ENCODE assay signal across 9 cellular contexts in the genomic region with DNA sequence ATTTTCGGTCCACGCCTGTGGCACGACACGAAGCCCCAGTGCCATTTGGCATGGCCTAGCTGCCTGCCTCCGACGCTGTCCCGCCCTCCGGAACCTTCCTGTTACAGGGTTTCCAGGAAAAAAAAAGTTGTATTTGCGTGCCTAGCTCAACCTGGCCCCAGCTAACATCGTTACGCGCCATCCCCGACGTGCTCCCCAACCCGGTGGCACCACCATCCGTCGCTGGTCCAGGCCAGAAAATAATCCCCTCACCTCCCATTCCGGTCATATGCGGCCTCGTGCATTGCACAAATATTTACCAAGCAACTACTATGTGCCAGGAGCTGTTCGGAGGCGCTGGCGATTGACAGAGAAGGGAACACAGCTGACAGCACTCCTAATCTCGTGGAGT.
DNase-seq lines count a peak whose midpoint lies in the region; ATAC-seq and TF ChIP-seq lines count a peak whose summit lies in the region.
"Had no signal": no experiment of that assay in that cellular context is flagged by ENCODE, and none has a peak within 500 bp of the region (broad histone marks: within the 10 kb centered on the region; RNA-seq: fewer than 3 reads in every experiment).

No MANE protein-coding gene starts in this region.

- TF ChIP-seq CTCF in fibroblast of mammary gland (conservative IDR thresholded peaks at IDR 0.05; ENCODE audit: control insufficient read depth, insufficient read depth, low read depth, low read length): no peak

- no peaks in the 10 kb centered on the region for H3K9me3 Mint-ChIP-seq in T-helper 1 cell treated with Interleukin-12 subunit alpha and Interleukin-12 subunit beta and Interleukin-4 antibody, amounts not matched to agents 30 μg/mL and 1 μg/mL, for 36 hours

- H3K4me1 ChIP-seq in ES-I3 (ENCODE audit: insufficient read depth, low read length) (peaks cover 5% of the 10 kb centered on the region; the same call in 1 of the 2 replicates), rectal smooth muscle tissue (ENCODE audit: control insufficient read depth, insufficient read depth, low read length) (peaks cover 5% of the 10 kb centered on the region)

- H3K9ac ChIP-seq in ES-I3 (ENCODE audit: low read depth, low read length) (peak overlapping the region; percentile 78; the same call in 1 of the 2 replicates), rectal smooth muscle tissue (ENCODE audit: low read length) (no peak overlapping the region)

- H3K27ac ChIP-seq in rectal smooth muscle tissue (ENCODE audit: low read depth, low read length): no peak overlapping the region

- peaks cover 13% of the 10 kb centered on the region for H3K27me3 ChIP-seq in rectal smooth muscle tissue (ENCODE audit: control insufficient read depth, insufficient read depth, low read length)

- H3K4me3 ChIP-seq in fibroblast of mammary gland (ENCODE audit: control insufficient read depth, low read depth, low read length) (peak overlapping the region; percentile 45), rectal smooth muscle tissue (ENCODE audit: low read length) (peak overlapping the region; percentile 49)

- DNase-seq in fibroblast of mammary gland (ENCODE audit: low read depth) (no peak), NCI-H1436 treated with DMSO at 0.1 percent for 48 hours (lab: John Stamatoyannopoulos, UW) (no peak)
- DNase-seq: kidney glomerular epithelial cell had no signal

- peaks cover 11% of the 10 kb centered on the region for H3K4me1 Mint-ChIP-seq in T-helper 1 cell treated with Interleukin-12 subunit alpha and Interleukin-12 subunit beta and Interleukin-4 antibody, amounts not matched to agents 30 μg/mL and 1 μg/mL, for 36 hours (ENCODE audit: low read depth)

- H3K9me3 ChIP-seq in ES-I3 (ENCODE audit: control insufficient read depth, insufficient read depth, low read length): peaks cover 4% of the 10 kb centered on the region; the same call in 1 of the 2 replicates

- no peak for ATAC-seq in HG02852 (IDR thresholded peaks at IDR 0.05; ENCODE audit: unreplicated experiment)
- ATAC-seq in HG03025 (IDR thresholded peaks at IDR 0.05; ENCODE audit: low FRiP score, unreplicated experiment): no peak
- no peak for ATAC-seq in HG02678 (IDR thresholded peaks at IDR 0.05; ENCODE audit: unreplicated experiment)

- H3K36me3 ChIP-seq in ES-I3 (ENCODE audit: insufficient read depth, low read length) (no peaks in the 10 kb centered on the region), rectal smooth muscle tissue (ENCODE audit: control insufficient read depth, insufficient read depth, low read length) (no peaks in the 10 kb centered on the region)

- peak overlapping the region; percentile 75 for H3K4me3 Mint-ChIP-seq in T-helper 1 cell treated with Interleukin-12 subunit alpha and Interleukin-12 subunit beta and Interleukin-4 antibody, amounts not matched to agents 30 μg/mL and 1 μg/mL, for 36 hours

- H3K27ac Mint-ChIP-seq in T-helper 1 cell treated with Interleukin-12 subunit alpha and Interleukin-12 subunit beta and Interleukin-4 antibody, amounts not matched to agents 30 μg/mL and 1 μg/mL, for 36 hours: peak overlapping the region; percentile 50

- no peaks in the 10 kb centered on the region for H3K36me3 Mint-ChIP-seq in T-helper 1 cell treated with Interleukin-12 subunit alpha and Interleukin-12 subunit beta and Interleukin-4 antibody, amounts not matched to agents 30 μg/mL and 1 μg/mL, for 36 hours (ENCODE audit: low read depth)

- H3K27me3 Mint-ChIP-seq in T-helper 1 cell treated with Interleukin-12 subunit alpha and Interleukin-12 subunit beta and Interleukin-4 antibody, amounts not matched to agents 30 μg/mL and 1 μg/mL, for 36 hours (ENCODE audit: low read depth): peaks cover 38% of the 10 kb centered on the region
